24 cellular contexts compared by ENCODE assay signal in genomic region chr20:40694246-40694645, GRCh38.
"Had no signal": no experiment of that assay in that cellular context is flagged by ENCODE, and none has a peak within 500 bp of the region (broad histone marks: within the 10 kb centered on the region; RNA-seq: fewer than 3 reads in every experiment).

No MANE protein-coding gene starts in this region.

- H3K4me3 ChIP-seq: coronary artery, dorsolateral prefrontal cortex, esophagus muscularis mucosa, gastroesophageal sphincter, heart left ventricle, hepatocyte, lower lobe of right lung had no signal

- FAIRE-seq: colon, endothelial cell of umbilical vein, frontal cortex, kidney had no signal

- H3K4me1 ChIP-seq: foreskin keratinocyte had no signal

- H3K9me3 ChIP-seq: esophagus muscularis mucosa, gastroesophageal sphincter, heart left ventricle, lower lobe of right lung had no signal

- H3K36me3 ChIP-seq: esophagus muscularis mucosa, gastroesophageal sphincter, heart left ventricle, lower lobe of right lung had no signal

- ATAC-seq: foreskin keratinocyte, gastroesophageal sphincter, heart left ventricle, left colon, left lobe of liver, left ventricle myocardium superior, lower lobe of right lung had no signal

- H3K79me2 ChIP-seq: hepatocyte had no signal

- DNase-seq: dermis blood vessel endothelial cell; dorsolateral prefrontal cortex; effector CD4-positive, alpha-beta T cell; effector memory CD4-positive, alpha-beta T cell; foreskin keratinocyte; heart left ventricle; hypothalamus; immature natural killer cell; islet precursor cell; kidney; kidney glomerular epithelial cell; left colon; left ventricle myocardium superior; lower lobe of right lung; mesendoderm; midbrain had no signal

- H2AFZ ChIP-seq: hepatocyte had no signal

- H3K27ac ChIP-seq: coronary artery, dorsolateral prefrontal cortex, esophagus muscularis mucosa, foreskin keratinocyte, gastroesophageal sphincter, heart left ventricle, hepatocyte, lower lobe of right lung had no signal

- H3K4me2 ChIP-seq: hepatocyte had no signal
